8 cellular contexts compared by ENCODE assay signal in genomic region chr1:51284487-51284954, GRCh38. TPM values are rescaled to one million over a fixed set of nuclear protein-coding genes. Genes with fewer than 3 reads are reported as not detected.
A peak's percentile ranks its signal among the peaks of the same experiment; 100 is the strongest.
DNase-seq lines count a peak whose midpoint lies in the region; ATAC-seq and TF ChIP-seq lines count a peak whose summit lies in the region.

No MANE protein-coding gene starts in this region.

- H3K9me3 ChIP-seq in testis (no peaks in the 10 kb centered on the region), smooth muscle cell (replicated peaks; ENCODE audit: low read depth) (no peaks in the 10 kb centered on the region)

- H3K36me3 Mint-ChIP-seq in activated naive CD8-positive, alpha-beta T cell treated with anti-CD3 and anti-CD28 coated beads, Interleukin-2, amount 50 U/mL, for 24 hours (ENCODE audit: low read depth) = peaks cover 2% of the 10 kb centered on the region

- H2AFZ ChIP-seq in smooth muscle cell (ENCODE audit: low read depth) = no peak overlapping the region

- TF ChIP-seq CTCF in testis (IDR thresholded peaks at IDR 0.05) = no peak
- TF ChIP-seq CTCF in smooth muscle cell (IDR thresholded peaks at IDR 0.05; ENCODE audit: borderline replicate concordance, insufficient read depth, poor library complexity, severe bottlenecking) = no peak

- no peak overlapping the region for H3K27ac Mint-ChIP-seq in activated naive CD8-positive, alpha-beta T cell treated with anti-CD3 and anti-CD28 coated beads, Interleukin-2, amount 50 U/mL, for 24 hours

- no peaks in the 10 kb centered on the region for H3F3A ChIP-seq in smooth muscle cell (ENCODE audit: low read depth)

- H3K27ac ChIP-seq in testis = no peak overlapping the region
- H3K27ac ChIP-seq in smooth muscle cell (ENCODE audit: low read depth) = no peak overlapping the region

- H3K4me1 ChIP-seq in testis = peaks cover 15% of the 10 kb centered on the region
- H3K4me1 ChIP-seq in smooth muscle cell (ENCODE audit: low read depth) = peaks cover 11% of the 10 kb centered on the region

- ATAC-seq in GM21367 (IDR thresholded peaks at IDR 0.05; ENCODE audit: unreplicated experiment) (peak; percentile 16), HG03571 (IDR thresholded peaks at IDR 0.05; ENCODE audit: unreplicated experiment) (peak; percentile 44)
- peak; percentile 45 for ATAC-seq in activated naive CD8-positive, alpha-beta T cell treated with anti-CD3 and anti-CD28 coated beads, Interleukin-2, amount 50 U/mL, for 24 hours

- H3K4me3 ChIP-seq in testis = no peak overlapping the region
- no peak overlapping the region for H3K4me3 ChIP-seq in smooth muscle cell

- no peaks in the 10 kb centered on the region for H3K36me3 ChIP-seq in testis (ENCODE audit: low read depth, missing control alignments)
- no peaks in the 10 kb centered on the region for H3K36me3 ChIP-seq in smooth muscle cell (ENCODE audit: low read depth)

- H3K27me3 Mint-ChIP-seq in activated naive CD8-positive, alpha-beta T cell treated with anti-CD3 and anti-CD28 coated beads, Interleukin-2, amount 50 U/mL, for 24 hours = no peaks in the 10 kb centered on the region

- H3K9ac ChIP-seq in smooth muscle cell (ENCODE audit: low read depth) = no peak overlapping the region

- no peak overlapping the region for H3K4me2 ChIP-seq in smooth muscle cell

- no peaks in the 10 kb centered on the region for H3K79me2 ChIP-seq in smooth muscle cell (ENCODE audit: low read depth)

- intact Hi-C loops in testis (cut with DNase I; ENCODE audit: low total_unique reads) = no loop called here

- DNase-seq in EL (peak; percentile 14), testis (peak; percentile 82), smooth muscle cell (lab: John Stamatoyannopoulos, UW; ENCODE audit: unreplicated experiment) (no peak)
- no peak for DNase-seq in activated naive CD8-positive, alpha-beta T cell treated with anti-CD3 and anti-CD28 coated beads, Interleukin-2, amount 50 U/mL, for 24 hours
- no peak for DNase-seq in stimulated activated naive CD4-positive, alpha-beta T cell treated with Interleukin-2 at 50 U/mL for 16 hours (lab: John Stamatoyannopoulos, UW)
- DNase-seq in activated CD8-positive, alpha-beta memory T cell treated with anti-CD3 and anti-CD28 coated beads, Interleukin-2, amount 50 U/mL, for 48 hours = no peak

- H3K9me3 Mint-ChIP-seq in activated naive CD8-positive, alpha-beta T cell treated with anti-CD3 and anti-CD28 coated beads, Interleukin-2, amount 50 U/mL, for 24 hours = no peaks in the 10 kb centered on the region

- H3K4me3 Mint-ChIP-seq in activated naive CD8-positive, alpha-beta T cell treated with anti-CD3 and anti-CD28 coated beads, Interleukin-2, amount 50 U/mL, for 24 hours = no peak overlapping the region

- H3K4me1 Mint-ChIP-seq in activated naive CD8-positive, alpha-beta T cell treated with anti-CD3 and anti-CD28 coated beads, Interleukin-2, amount 50 U/mL, for 24 hours = peaks cover 22% of the 10 kb centered on the region

- TF ChIP-seq POLR2A in testis (IDR thresholded peaks at IDR 0.05) = no peak

- H3K27me3 ChIP-seq in testis (no peaks in the 10 kb centered on the region), smooth muscle cell (ENCODE audit: low read depth) (no peaks in the 10 kb centered on the region)

- H4K20me1 ChIP-seq in smooth muscle cell (ENCODE audit: low read depth) = no peaks in the 10 kb centered on the region

RNA-seq across cellular contexts. Expression of gene TTC39A, which starts 45.8 kb away (rescaled TPM):
- total RNA-seq in testis (100 to 1,000 TPM in 1 of 2 donors, 10 to 100 TPM in 1; 64.7 to 121 TPM), smooth muscle cell (2.2 and 3.5 TPM in 2 replicates)
- polyA plus RNA-seq in testis (ENCODE audit: insufficient read depth, low read depth, low replicate concordance) (120 TPM), smooth muscle cell (0.27 and 7.4 TPM in 2 replicates)

RNA-seq across cellular contexts. Expression of gene RNF11, which starts 48.4 kb away (rescaled TPM):
- total RNA-seq in testis = 10 to 100 TPM; 59.8 to 89.7 TPM
- polyA plus RNA-seq in testis (ENCODE audit: insufficient read depth, low read depth, low replicate concordance) = 108 TPM
- 123 and 133 TPM in 2 replicates for total RNA-seq in smooth muscle cell
- polyA plus RNA-seq in smooth muscle cell = 59.1 and 68.7 TPM in 2 replicates

Comparison
In these comparisons a context has a peak if more than half of its experiments do, and no peak if none do; other contexts are left out.
1. DNase-seq: peak in EL (single experiment) and testis (single experiment); none in activated naive CD8-positive, alpha-beta T cell treated with anti-CD3 and anti-CD28 coated beads, Interleukin-2, amount 50 U/mL, for 24 hours (single experiment), stimulated activated naive CD4-positive, alpha-beta T cell treated with Interleukin-2 at 50 U/mL for 16 hours (single experiment), activated CD8-positive, alpha-beta memory T cell treated with anti-CD3 and anti-CD28 coated beads, Interleukin-2, amount 50 U/mL, for 48 hours (single experiment) and smooth muscle cell (single experiment).
2. RNA of gene TTC39A, which starts 45.8 kb away (total RNA-seq): 64.7 to 121 TPM in testis; 2.2 to 3.5 TPM in smooth muscle cell; every median in the first group is over 10 times any median in the second.
3. Peak in every context shown above with its lines, with median percentiles within 50 percentile points of each other: ATAC-seq.